9 cellular contexts compared by ENCODE assay signal in genomic region chr20:41316009-41316408, GRCh38. TPM values are rescaled to one million over a fixed set of nuclear protein-coding genes. Genes with fewer than 3 reads are reported as not detected.
DNase-seq lines count a peak whose midpoint lies in the region; ATAC-seq and TF ChIP-seq lines count a peak whose summit lies in the region.
"Had no signal": no experiment of that assay in that cellular context is flagged by ENCODE, and none has a peak within 500 bp of the region (broad histone marks: within the 10 kb centered on the region; RNA-seq: fewer than 3 reads in every experiment).

No MANE protein-coding gene starts in this region.

- no peaks in the 10 kb centered on the region for H3K27me3 ChIP-seq in MM.1S (replicated peaks; ENCODE audit: insufficient read depth, low read length)

- H3K9me2 ChIP-seq in MM.1S (replicated peaks; ENCODE audit: insufficient read depth, low read length): no peaks in the 10 kb centered on the region

- H4K20me1 ChIP-seq in MM.1S (ENCODE audit: insufficient read depth, low read length): no peaks in the 10 kb centered on the region

- no peak for ATAC-seq in natural killer cell treated with Interleukin-12 subunit alpha and Interleukin-12 subunit beta and Interleukin-15 and Interleukin-18, amount 100 ng/mL, for 72 hours

- H3K9me3 ChIP-seq in MM.1S (replicated peaks; ENCODE audit: insufficient read depth, low read length): no peaks in the 10 kb centered on the region

- H3K4me1 Mint-ChIP-seq in natural killer cell treated with Interleukin-12 subunit alpha and Interleukin-12 subunit beta and Interleukin-15 and Interleukin-18, amount 100 ng/mL, for 72 hours (ENCODE audit: low read depth in 2 of 2): peaks cover 15 to 17% of the 10 kb centered on the region in 2 donors

- TF ChIP-seq CTCF in AG09309 (IDR thresholded peaks at IDR 0.05; ENCODE audit: control insufficient read depth, insufficient read depth, low read depth, low read length, missing control alignments): no peak
- TF ChIP-seq CTCF in MM.1S (IDR thresholded peaks at IDR 0.05; ENCODE audit: low read length): no peak
- no peak for TF ChIP-seq CTCF in coronary artery (IDR thresholded peaks at IDR 0.05)

- intact Hi-C loops in posterior vena cava (cut with DNase I): loop anchor here (2.0 to 10.0 kb wide), 3 partner anchors 15 to 71 kb away; no protein-coding TSS in a partner anchor

- DNase-seq in AG09309 (ENCODE audit: low read depth) (no peak), MM.1S (no peak), coronary artery (ENCODE audit: low spot score) (no peak), NK-92 (lab: John Stamatoyannopoulos, UW; ENCODE audit: unreplicated experiment) (no peak), posterior vena cava (ENCODE audit: low spot score) (no peak), GM03348 (ENCODE audit: low spot score) (no peak), COLO668 (lab: John Stamatoyannopoulos, UW; ENCODE audit: unreplicated experiment) (no peak)
- DNase-seq in natural killer cell treated with Interleukin-12 subunit alpha and Interleukin-12 subunit beta and Interleukin-15 and Interleukin-18, amount 100 ng/mL, for 72 hours (ENCODE audit: low spot score): no peak
- DNase-seq: effector memory CD4-positive, alpha-beta T cell had no signal

- no peaks in the 10 kb centered on the region for H3F3A ChIP-seq in MM.1S (ENCODE audit: insufficient read depth, low read length)

- peak overlapping the region; percentile 96; the same call in 1 of the 2 replicates for H3K4me2 ChIP-seq in MM.1S (ENCODE audit: low read depth, low read length)

- H3K9me3 Mint-ChIP-seq in natural killer cell treated with Interleukin-12 subunit alpha and Interleukin-12 subunit beta and Interleukin-15 and Interleukin-18, amount 100 ng/mL, for 72 hours: no peaks in the 10 kb centered on the region

- H3K27ac ChIP-seq in MM.1S (ENCODE audit: low read length) (no peak overlapping the region), coronary artery (peak overlapping the region; percentile 95 to 97)

- no peaks in the 10 kb centered on the region for H3K36me3 ChIP-seq in MM.1S (replicated peaks; ENCODE audit: insufficient read depth, low read length)

- peak overlapping the region; percentile 84 for H3K4me3 ChIP-seq in AG09309 (ENCODE audit: control insufficient read depth, low read depth, low read length)
- no peak overlapping the region for H3K4me3 ChIP-seq in MM.1S (ENCODE audit: low read length)
- peak overlapping the region; percentile 87 for H3K4me3 ChIP-seq in coronary artery

- no peak overlapping the region for H2AFZ ChIP-seq in MM.1S (ENCODE audit: low read length)

- peaks cover 37% of the 10 kb centered on the region for H3K79me2 ChIP-seq in MM.1S (ENCODE audit: low read length)

- H3K27ac Mint-ChIP-seq in natural killer cell treated with Interleukin-12 subunit alpha and Interleukin-12 subunit beta and Interleukin-15 and Interleukin-18, amount 100 ng/mL, for 72 hours: peak overlapping the region; percentile 69 to 76

- peaks cover 12% of the 10 kb centered on the region; the same call in 1 of the 2 replicates for H3K4me1 ChIP-seq in MM.1S (ENCODE audit: low read length)

- peaks cover 0 to 3% of the 10 kb centered on the region in 2 donors for H3K27me3 Mint-ChIP-seq in natural killer cell treated with Interleukin-12 subunit alpha and Interleukin-12 subunit beta and Interleukin-15 and Interleukin-18, amount 100 ng/mL, for 72 hours

- H3K4me3 Mint-ChIP-seq in natural killer cell treated with Interleukin-12 subunit alpha and Interleukin-12 subunit beta and Interleukin-15 and Interleukin-18, amount 100 ng/mL, for 72 hours: peak overlapping the region; percentile 95

- peak overlapping the region; percentile 75; the same call in 1 of the 2 replicates for H3K9ac ChIP-seq in MM.1S (ENCODE audit: low read length)

- no peaks in the 10 kb centered on the region for H3K36me3 Mint-ChIP-seq in natural killer cell treated with Interleukin-12 subunit alpha and Interleukin-12 subunit beta and Interleukin-15 and Interleukin-18, amount 100 ng/mL, for 72 hours

RNA-seq across cellular contexts. Expression of gene ZHX3, which starts 1.5 kb away (rescaled TPM):
- total RNA-seq in natural killer cell treated with Interleukin-12 subunit alpha and Interleukin-12 subunit beta and Interleukin-15 and Interleukin-18, amount 100 ng/mL, for 72 hours: 10 to 100 TPM in 1 of 2 donors, 1 to 10 TPM in 1; 7.6 to 21.6 TPM
- 10 to 100 TPM; 88.2 to 92.9 TPM for total RNA-seq in posterior vena cava

RNA-seq across cellular contexts. Expression of gene LPIN3, which starts 24.6 kb away (rescaled TPM):
- total RNA-seq in natural killer cell treated with Interleukin-12 subunit alpha and Interleukin-12 subunit beta and Interleukin-15 and Interleukin-18, amount 100 ng/mL, for 72 hours: under 1 TPM in 1 of 2 donors, not detected in 1; 0.21 TPM
- 10 to 100 TPM; 12.7 to 17.6 TPM for total RNA-seq in posterior vena cava

RNA-seq across cellular contexts. Expression of gene EMILIN3, which starts 50.6 kb away (rescaled TPM):
- not detected for total RNA-seq in natural killer cell treated with Interleukin-12 subunit alpha and Interleukin-12 subunit beta and Interleukin-15 and Interleukin-18, amount 100 ng/mL, for 72 hours
- total RNA-seq in posterior vena cava: 1 to 10 TPM; 1.4 to 2.3 TPM

Comparison
In these comparisons a context has a peak if more than half of its experiments do, and no peak if none do; other contexts are left out.
1. RNA of gene LPIN3, which starts 24.6 kb away (total RNA-seq): 12.7 to 17.6 TPM in posterior vena cava; 0.21 TPM in natural killer cell treated with Interleukin-12 subunit alpha and Interleukin-12 subunit beta and Interleukin-15 and Interleukin-18, amount 100 ng/mL, for 72 hours; every median in the first group is over 10 times any median in the second.